ENCODE assay signal across 1 cellular context in the genomic region with DNA sequence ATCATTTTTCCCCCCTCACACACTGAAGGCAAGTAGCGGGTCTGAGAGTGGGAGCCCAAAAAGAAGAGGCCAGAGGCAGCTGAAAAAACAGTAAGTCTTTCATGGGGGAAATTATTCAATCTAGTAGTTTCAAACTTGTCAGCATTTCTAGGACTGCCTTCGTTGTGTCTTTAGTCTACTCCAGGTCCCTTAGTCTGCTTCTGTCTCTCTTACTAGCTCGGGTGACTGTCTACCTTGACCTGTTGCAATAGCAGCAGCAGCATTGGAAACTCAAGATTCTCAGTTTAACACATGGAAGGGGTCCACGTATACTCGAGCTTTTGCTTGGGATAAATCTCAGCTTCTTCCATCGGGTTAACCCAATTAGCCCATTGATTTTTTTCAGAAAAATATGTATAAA.
TF ChIP-seq lines count a peak whose summit lies in the region.

No MANE protein-coding gene starts in this region.

TF ChIP-seq in WTC11, 78 proteins besides CTCF, POLR2A, EP300 and RAD21 (continued from another document):
- TF ChIP-seq HMGXB4 (CRISPR knock-in tag; IDR thresholded peaks at IDR 0.05): no peak
- no peak for TF ChIP-seq SMAD3 (CRISPR knock-in tag; IDR thresholded peaks at IDR 0.05; ENCODE audit: borderline replicate concordance)
- no peak for TF ChIP-seq ATF2 (CRISPR knock-in tag; IDR thresholded peaks at IDR 0.05; ENCODE audit: borderline replicate concordance, low read depth)
- no peak for TF ChIP-seq ZNF138 (CRISPR knock-in tag; conservative IDR thresholded peaks at IDR 0.05)
- no peak for TF ChIP-seq AR (CRISPR knock-in tag; IDR thresholded peaks at IDR 0.05)
- no peak for TF ChIP-seq CREB1 (CRISPR knock-in tag; IDR thresholded peaks at IDR 0.05)
- TF ChIP-seq KAT7 (CRISPR knock-in tag; IDR thresholded peaks at IDR 0.05; ENCODE audit: borderline replicate concordance): no peak
- no peak for TF ChIP-seq TP53 (CRISPR knock-in tag; IDR thresholded peaks at IDR 0.05)
